21 cellular contexts compared by ENCODE assay signal in the genomic region with DNA sequence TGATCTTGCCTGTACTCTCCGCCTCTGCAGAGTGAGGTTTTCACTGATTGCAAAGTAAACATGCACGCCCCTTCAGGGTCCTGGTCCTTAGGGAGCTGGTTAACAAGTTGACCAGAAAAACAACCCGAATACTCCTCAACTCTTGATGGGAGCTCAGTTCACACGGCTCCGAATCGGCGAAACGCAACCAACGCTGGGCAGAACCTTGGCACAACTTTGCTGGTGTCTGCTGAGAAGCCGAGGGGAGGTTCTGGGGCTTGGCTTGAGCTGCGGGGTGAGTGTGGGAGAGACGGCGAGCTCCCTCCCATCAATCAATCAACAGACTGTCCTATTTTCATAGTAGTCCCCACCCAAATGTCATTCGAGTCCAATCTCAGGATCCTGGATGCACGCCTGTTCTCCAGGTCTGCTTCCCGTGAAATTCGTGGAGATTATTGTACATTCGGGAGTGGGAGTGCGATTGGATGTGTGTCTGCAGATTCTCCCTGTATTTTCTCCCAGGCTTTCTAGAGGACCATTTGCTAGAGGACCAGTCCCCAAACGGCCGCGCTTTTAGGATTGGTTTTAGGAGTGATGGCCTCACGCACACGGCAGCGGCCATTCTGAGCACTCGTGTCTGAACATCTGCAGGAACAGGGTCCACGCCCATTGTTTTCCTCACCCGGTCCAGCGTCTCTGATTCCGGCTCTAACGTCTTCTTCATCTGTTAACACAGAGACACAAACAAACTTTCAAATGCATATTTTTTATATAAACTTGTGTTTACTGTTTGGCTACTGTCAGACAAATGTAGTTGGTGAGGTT. TPM values are rescaled to one million over a fixed set of nuclear protein-coding genes. Genes with fewer than 3 reads are reported as not detected.
"Had no signal": no experiment of that assay in that cellular context is flagged by ENCODE, and none has a peak within 500 bp of the region (broad histone marks: within the 10 kb centered on the region; RNA-seq: fewer than 3 reads in every experiment).

No MANE protein-coding gene starts in this region.

- H3K27me3 ChIP-seq: right lobe of liver had no signal

- H3K4me1 Mint-ChIP-seq: activated CD4-positive, alpha-beta T cell treated with anti-CD3 and anti-CD28 coated beads, Interleukin-2, amount 10 ng/mL, durations not matched to agents 24 days and 14 days; activated naive CD8-positive, alpha-beta T cell treated with anti-CD3 and anti-CD28 coated beads, Interleukin-2, amount 50 U/mL, for 24 hours; central memory CD8-positive, alpha-beta T cell; stimulated activated memory B cell treated with anti-CD40 and anti-IgM and Interleukin-4, amounts not matched to agents 10 μg/mL and 1 μg/mL and 100 μg/mL, for 72 hours had no signal

- DNase-seq: activated CD4-positive, alpha-beta T cell treated with anti-CD3 and anti-CD28 coated beads, Interleukin-2, amount 10 ng/mL, durations not matched to agents 24 days and 14 days; activated CD8-positive, alpha-beta T cell treated with anti-CD3 and anti-CD28 coated beads for 36 hours; activated naive CD4-positive, alpha-beta T cell treated with Interleukin-2 at 50 U/mL for 16 hours; activated naive CD8-positive, alpha-beta T cell treated with anti-CD3 and anti-CD28 coated beads, Interleukin-2, amount 50 U/mL, for 24 hours; activated T-cell treated with anti-CD3 and anti-CD28 coated beads, Interleukin-2, amount 50 U/mL, for 24 hours; anterior cingulate cortex; brain microvascular endothelial cell; cortex of kidney; effector CD4-positive, alpha-beta T cell; mesenchymal stem cell; naive thymus-derived CD4-positive, alpha-beta T cell; stimulated activated CD4-positive, alpha-beta T cell treated with anti-CD3 and anti-CD28 coated beads, Interleukin-4, amount 100 ng/mL, for 24 hours; T1000 had no signal

- H3K4me2 ChIP-seq: smooth muscle cell had no signal

- H3K36me3 ChIP-seq: brain microvascular endothelial cell, right lobe of liver had no signal

- H3K4me1 ChIP-seq: right lobe of liver had no signal

- H3K9me3 ChIP-seq: right lobe of liver had no signal

- ATAC-seq: activated CD8-positive, alpha-beta T cell treated with anti-CD3 and anti-CD28 coated beads for 36 hours; activated naive CD8-positive, alpha-beta T cell treated with anti-CD3 and anti-CD28 coated beads, Interleukin-2, amount 50 U/mL, for 24 hours; naive thymus-derived CD4-positive, alpha-beta T cell; right lobe of liver; stimulated activated memory B cell treated with anti-CD40 and anti-IgM and Interleukin-4, amounts not matched to agents 10 μg/mL and 1 μg/mL and 100 μg/mL, for 72 hours had no signal

- H3K27ac ChIP-seq: brain microvascular endothelial cell, right lobe of liver had no signal

- H3K4me3 Mint-ChIP-seq: activated CD4-positive, alpha-beta T cell treated with anti-CD3 and anti-CD28 coated beads, Interleukin-2, amount 10 ng/mL, durations not matched to agents 24 days and 14 days; activated CD8-positive, alpha-beta T cell treated with anti-CD3 and anti-CD28 coated beads for 36 hours; activated naive CD8-positive, alpha-beta T cell treated with anti-CD3 and anti-CD28 coated beads, Interleukin-2, amount 50 U/mL, for 24 hours; activated T-cell treated with anti-CD3 and anti-CD28 coated beads, Interleukin-2, amount 50 U/mL, for 24 hours; central memory CD8-positive, alpha-beta T cell; naive thymus-derived CD4-positive, alpha-beta T cell; stimulated activated memory B cell treated with anti-CD40 and anti-IgM and Interleukin-4, amounts not matched to agents 10 μg/mL and 1 μg/mL and 100 μg/mL, for 72 hours had no signal

- H3K36me3 Mint-ChIP-seq: stimulated activated memory B cell treated with anti-CD40 and anti-IgM and Interleukin-4, amounts not matched to agents 10 μg/mL and 1 μg/mL and 100 μg/mL, for 72 hours had no signal

- H3K9me3 Mint-ChIP-seq: activated CD4-positive, alpha-beta T cell treated with anti-CD3 and anti-CD28 coated beads, Interleukin-2, amount 10 ng/mL, durations not matched to agents 24 days and 14 days; activated CD8-positive, alpha-beta T cell treated with anti-CD3 and anti-CD28 coated beads for 36 hours; activated naive CD8-positive, alpha-beta T cell treated with anti-CD3 and anti-CD28 coated beads, Interleukin-2, amount 50 U/mL, for 24 hours; activated T-cell treated with anti-CD3 and anti-CD28 coated beads, Interleukin-2, amount 50 U/mL, for 24 hours; activated T-helper 2 cell treated with anti-CD3 and anti-CD28 coated beads, Interferon-gamma antibody, Interleukin-2, Interleukin-4, amounts not matched to agents 10 μg/mL and 5 μg/mL and 100 μg/mL, durations not matched to agents 14 hours and 24 hours and 36 hours; central memory CD8-positive, alpha-beta T cell; naive thymus-derived CD4-positive, alpha-beta T cell had no signal

- H3K4me3 ChIP-seq: right lobe of liver, smooth muscle cell had no signal

- H3K27me3 Mint-ChIP-seq: activated CD4-positive, alpha-beta T cell treated with anti-CD3 and anti-CD28 coated beads, Interleukin-2, amount 10 ng/mL, durations not matched to agents 24 days and 14 days; activated CD8-positive, alpha-beta T cell treated with anti-CD3 and anti-CD28 coated beads for 36 hours; activated naive CD8-positive, alpha-beta T cell treated with anti-CD3 and anti-CD28 coated beads, Interleukin-2, amount 50 U/mL, for 24 hours; activated T-cell treated with anti-CD3 and anti-CD28 coated beads, Interleukin-2, amount 50 U/mL, for 24 hours; central memory CD8-positive, alpha-beta T cell; naive thymus-derived CD4-positive, alpha-beta T cell; stimulated activated memory B cell treated with anti-CD40 and anti-IgM and Interleukin-4, amounts not matched to agents 10 μg/mL and 1 μg/mL and 100 μg/mL, for 72 hours had no signal

- H3K27ac Mint-ChIP-seq: activated CD4-positive, alpha-beta T cell treated with anti-CD3 and anti-CD28 coated beads, Interleukin-2, amount 10 ng/mL, durations not matched to agents 24 days and 14 days; activated CD8-positive, alpha-beta T cell treated with anti-CD3 and anti-CD28 coated beads for 36 hours; activated naive CD8-positive, alpha-beta T cell treated with anti-CD3 and anti-CD28 coated beads, Interleukin-2, amount 50 U/mL, for 24 hours; activated T-cell treated with anti-CD3 and anti-CD28 coated beads, Interleukin-2, amount 50 U/mL, for 24 hours; activated T-helper 2 cell treated with anti-CD3 and anti-CD28 coated beads, Interferon-gamma antibody, Interleukin-2, Interleukin-4, amounts not matched to agents 10 μg/mL and 5 μg/mL and 100 μg/mL, durations not matched to agents 14 hours and 24 hours and 36 hours; naive thymus-derived CD4-positive, alpha-beta T cell; stimulated activated memory B cell treated with anti-CD40 and anti-IgM and Interleukin-4, amounts not matched to agents 10 μg/mL and 1 μg/mL and 100 μg/mL, for 72 hours had no signal

RNA-seq across cellular contexts. Expression of gene F7, which starts 51.6 kb away (rescaled TPM):
- total RNA-seq: activated CD4-positive, alpha-beta T cell treated with anti-CD3 and anti-CD28 coated beads, Interleukin-2, amount 10 ng/mL, durations not matched to agents 24 days and 14 days; activated T-helper 2 cell treated with anti-CD3 and anti-CD28 coated beads, Interferon-gamma antibody, Interleukin-2, Interleukin-4, amounts not matched to agents 10 μg/mL and 5 μg/mL and 100 μg/mL, durations not matched to agents 14 hours and 24 hours and 36 hours; osteocyte; pulmonary artery endothelial cell; ureter had no signal
- polyA plus RNA-seq: naive thymus-derived CD4-positive, alpha-beta T cell had no signal
